Comparison of ENCODE assay signal across 27 cellular contexts in genomic region chr4:37530451-37530850, GRCh38.
"Had no signal": no experiment of that assay in that cellular context is flagged by ENCODE, and none has a peak within 500 bp of the region (broad histone marks: within the 10 kb centered on the region; RNA-seq: fewer than 3 reads in every experiment).

No MANE protein-coding gene starts in this region.

- H3K27me3 ChIP-seq: stomach, suprapubic skin, testis, thyroid gland, tibial artery, tibial nerve, transverse colon, upper lobe of left lung, upper lobe of right lung, uterus, vagina had no signal

- H3K4me3 Mint-ChIP-seq: stimulated activated effector memory CD8-positive, alpha-beta T cell treated with anti-CD3 and anti-CD28 coated beads, Interleukin-12 subunit alpha, Interleukin-12 subunit beta, amount 100 ng/mL, for 72 hours; stimulated activated memory B cell treated with anti-CD40 and anti-IgM and Interleukin-4, amounts not matched to agents 10 μg/mL and 1 μg/mL and 100 μg/mL, for 72 hours; stimulated activated naive B cell treated with anti-CD40 and anti-IgM and Interleukin-4, amounts not matched to agents 10 μg/mL and 1 μg/mL and 100 μg/mL, for 72 hours; stimulated activated naive CD8-positive, alpha-beta T cell treated with anti-CD3 and anti-CD28 coated beads, Interleukin-15, amount 100 ng/mL, for 72 hours; stimulated activated naive CD8-positive, alpha-beta T cell treated with anti-CD3 and anti-CD28 coated beads, Interleukin-15, Interleukin-2, amounts not matched to agents 100 ng/mL and 50 ng/mL, for 24 hours had no signal

- H3K4me1 Mint-ChIP-seq: stimulated activated effector memory CD8-positive, alpha-beta T cell treated with anti-CD3 and anti-CD28 coated beads, Interleukin-12 subunit alpha, Interleukin-12 subunit beta, amount 100 ng/mL, for 72 hours; stimulated activated memory B cell treated with anti-CD40 and anti-IgM and Interleukin-4, amounts not matched to agents 10 μg/mL and 1 μg/mL and 100 μg/mL, for 72 hours; stimulated activated naive B cell treated with anti-CD40 and anti-IgM and Interleukin-4, amounts not matched to agents 10 μg/mL and 1 μg/mL and 100 μg/mL, for 72 hours; stimulated activated naive CD8-positive, alpha-beta T cell treated with anti-CD3 and anti-CD28 coated beads, Interleukin-15, amount 100 ng/mL, for 72 hours had no signal

- H3K27ac Mint-ChIP-seq: stimulated activated effector memory CD8-positive, alpha-beta T cell treated with anti-CD3 and anti-CD28 coated beads, Interleukin-12 subunit alpha, Interleukin-12 subunit beta, amount 100 ng/mL, for 72 hours; stimulated activated memory B cell treated with anti-CD40 and anti-IgM and Interleukin-4, amounts not matched to agents 10 μg/mL and 1 μg/mL and 100 μg/mL, for 72 hours; stimulated activated naive B cell treated with anti-CD40 and anti-IgM and Interleukin-4, amounts not matched to agents 10 μg/mL and 1 μg/mL and 100 μg/mL, for 72 hours; stimulated activated naive CD8-positive, alpha-beta T cell treated with anti-CD3 and anti-CD28 coated beads, Interleukin-15, amount 100 ng/mL, for 72 hours; stimulated activated naive CD8-positive, alpha-beta T cell treated with anti-CD3 and anti-CD28 coated beads, Interleukin-15, Interleukin-2, amounts not matched to agents 100 ng/mL and 50 ng/mL, for 24 hours had no signal

- H3K27me3 Mint-ChIP-seq: stimulated activated naive CD8-positive, alpha-beta T cell treated with anti-CD3 and anti-CD28 coated beads, Interleukin-15, amount 100 ng/mL, for 72 hours; stimulated activated naive CD8-positive, alpha-beta T cell treated with anti-CD3 and anti-CD28 coated beads, Interleukin-15, Interleukin-2, amounts not matched to agents 100 ng/mL and 50 ng/mL, for 24 hours had no signal

- H3K9me3 ChIP-seq: stomach, suprapubic skin, testis, thoracic aorta, thyroid gland, tibial artery, tibial nerve, transverse colon, upper lobe of left lung, upper lobe of right lung, uterus, vagina had no signal

- H3K4me3 ChIP-seq: stomach, suprapubic skin, testis, thoracic aorta, thyroid gland, tibial artery, tibial nerve, transverse colon, upper lobe of left lung, upper lobe of right lung, uterus, vagina had no signal

- H3K36me3 ChIP-seq: stomach, suprapubic skin, thoracic aorta, thyroid gland, tibial artery, tibial nerve, transverse colon, upper lobe of left lung, upper lobe of right lung, uterus, vagina had no signal

- DNase-seq: stimulated activated CD4-positive, alpha-beta T cell treated with anti-CD3 and anti-CD28 coated beads, Interleukin-2, amount 100 ng/mL, for 24 hours; stimulated activated CD4-positive, alpha-beta T cell treated with anti-CD3 and anti-CD28 coated beads, Interleukin-2, amount 100 ng/mL, for 48 hours; stimulated activated CD4-positive, alpha-beta T cell treated with anti-CD3 and anti-CD28 coated beads, Interleukin-4, amount 100 ng/mL, for 1 hour; stimulated activated CD4-positive, alpha-beta T cell treated with anti-CD3 and anti-CD28 coated beads, Interleukin-4, amount 100 ng/mL, for 24 hours; stimulated activated CD4-positive, alpha-beta T cell treated with anti-CD3 and anti-CD28 coated beads, Interleukin-4, amount 100 ng/mL, for 4 hours; stimulated activated CD8-positive, alpha-beta memory T cell treated with anti-CD3 and anti-CD28 coated beads, Interleukin-4, amount 100 ng/mL, for 48 hours; stimulated activated naive B cell treated with anti-CD40 and anti-IgM and Interleukin-4, amounts not matched to agents 10 μg/mL and 1 μg/mL and 100 μg/mL, for 72 hours; stimulated activated naive CD4-positive, alpha-beta T cell; stimulated activated naive CD4-positive, alpha-beta T cell treated with Interleukin-2 at 50 U/mL for 16 hours; stimulated activated naive CD8-positive, alpha-beta T cell treated with anti-CD3 and anti-CD28 coated beads, Interleukin-15, amount 100 ng/mL, for 72 hours; stimulated activated naive CD8-positive, alpha-beta T cell treated with anti-CD3 and anti-CD28 coated beads, Interleukin-15, Interleukin-2, amounts not matched to agents 100 U/mL and 50 U/mL, for 24 hours; stomach; substantia nigra; testis; thyroid gland; tibial artery; transverse colon; upper lobe of left lung; upper lobe of right lung; uterus had no signal

- H3K9me3 Mint-ChIP-seq: stimulated activated effector memory CD8-positive, alpha-beta T cell treated with anti-CD3 and anti-CD28 coated beads, Interleukin-12 subunit alpha, Interleukin-12 subunit beta, amount 100 ng/mL, for 72 hours; stimulated activated memory B cell treated with anti-CD40 and anti-IgM and Interleukin-4, amounts not matched to agents 10 μg/mL and 1 μg/mL and 100 μg/mL, for 72 hours; stimulated activated naive B cell treated with anti-CD40 and anti-IgM and Interleukin-4, amounts not matched to agents 10 μg/mL and 1 μg/mL and 100 μg/mL, for 72 hours; stimulated activated naive CD8-positive, alpha-beta T cell treated with anti-CD3 and anti-CD28 coated beads, Interleukin-15, amount 100 ng/mL, for 72 hours; stimulated activated naive CD8-positive, alpha-beta T cell treated with anti-CD3 and anti-CD28 coated beads, Interleukin-15, Interleukin-2, amounts not matched to agents 100 ng/mL and 50 ng/mL, for 24 hours had no signal

- H3K27ac ChIP-seq: stomach, suprapubic skin, testis, thoracic aorta, thyroid gland, tibial artery, tibial nerve, transverse colon, upper lobe of left lung, upper lobe of right lung, uterus, vagina had no signal

- H3K4me1 ChIP-seq: suprapubic skin, testis, thyroid gland, tibial artery, tibial nerve, upper lobe of right lung, uterus, vagina had no signal

- H3K36me3 Mint-ChIP-seq: stimulated activated effector memory CD8-positive, alpha-beta T cell treated with anti-CD3 and anti-CD28 coated beads, Interleukin-12 subunit alpha, Interleukin-12 subunit beta, amount 100 ng/mL, for 72 hours; stimulated activated memory B cell treated with anti-CD40 and anti-IgM and Interleukin-4, amounts not matched to agents 10 μg/mL and 1 μg/mL and 100 μg/mL, for 72 hours; stimulated activated naive B cell treated with anti-CD40 and anti-IgM and Interleukin-4, amounts not matched to agents 10 μg/mL and 1 μg/mL and 100 μg/mL, for 72 hours had no signal
